1 cellular context compared by ENCODE assay signal in the genomic region with DNA sequence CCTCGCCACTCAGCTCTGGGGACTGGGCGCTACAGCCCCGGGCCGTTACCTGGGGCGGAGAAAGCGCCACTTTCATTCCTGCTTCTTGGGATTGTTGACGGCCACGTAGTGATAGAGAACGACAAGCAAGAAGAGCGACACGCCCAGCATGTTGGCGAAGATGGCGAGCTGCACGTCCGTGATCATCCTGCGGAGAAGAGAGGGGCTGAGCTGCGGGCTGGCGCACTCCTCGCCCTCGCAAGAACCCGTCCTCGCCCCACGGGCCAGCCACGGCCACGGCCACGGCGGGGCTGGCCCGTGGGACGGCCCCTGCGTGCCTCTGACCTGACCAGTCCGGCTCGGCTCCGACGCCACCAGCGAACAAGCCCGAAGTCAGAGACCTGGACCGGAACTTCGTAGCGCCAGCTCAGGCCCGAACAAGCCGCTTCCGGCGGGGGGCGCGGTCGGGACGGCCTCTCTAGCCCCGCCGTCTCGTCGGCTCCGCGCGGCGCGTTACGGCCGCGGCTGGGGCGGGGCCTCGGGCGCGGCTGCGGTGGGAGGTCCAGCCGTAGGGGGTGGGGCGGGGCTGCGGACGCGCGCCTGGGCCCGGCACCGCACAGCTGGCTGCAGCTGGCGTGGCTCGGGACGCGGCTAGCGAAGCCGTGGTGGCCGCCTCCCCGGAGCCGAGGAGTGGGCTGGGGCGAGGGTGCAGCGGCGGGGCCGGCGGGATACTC.
A peak's percentile ranks its signal among the peaks of the same experiment; 100 is the strongest.
TF ChIP-seq lines count a peak whose summit lies in the region.

A gene (minus strand): TSS at position 378 of the 713 bp plus-strand sequence.

TF ChIP-seq in GM12878, 131 proteins besides CTCF, POLR2A, EP300 and RAD21 (continued from another document and continues in another):
- TF ChIP-seq, protein P1, sequence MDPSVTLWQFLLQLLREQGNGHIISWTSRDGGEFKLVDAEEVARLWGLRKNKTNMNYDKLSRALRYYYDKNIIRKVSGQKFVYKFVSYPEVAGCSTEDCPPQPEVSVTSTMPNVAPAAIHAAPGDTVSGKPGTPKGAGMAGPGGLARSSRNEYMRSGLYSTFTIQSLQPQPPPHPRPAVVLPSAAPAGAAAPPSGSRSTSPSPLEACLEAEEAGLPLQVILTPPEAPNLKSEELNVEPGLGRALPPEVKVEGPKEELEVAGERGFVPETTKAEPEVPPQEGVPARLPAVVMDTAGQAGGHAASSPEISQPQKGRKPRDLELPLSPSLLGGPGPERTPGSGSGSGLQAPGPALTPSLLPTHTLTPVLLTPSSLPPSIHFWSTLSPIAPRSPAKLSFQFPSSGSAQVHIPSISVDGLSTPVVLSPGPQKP (IDR thresholded peaks at IDR 0.05; ENCODE audit: low read depth, low read length), result peak; percentile 76; the same call in 1 of the 2 replicates
- TF ChIP-seq POLR2AphosphoS5 (IDR thresholded peaks at IDR 0.05; ENCODE audit: low read length), result peak; percentile 89
- TF ChIP-seq GATAD2B (conservative IDR thresholded peaks at IDR 0.05; ENCODE audit: low read depth), result peak; percentile 72; the same call in 1 of the 2 replicates
- TF ChIP-seq, protein P2, sequence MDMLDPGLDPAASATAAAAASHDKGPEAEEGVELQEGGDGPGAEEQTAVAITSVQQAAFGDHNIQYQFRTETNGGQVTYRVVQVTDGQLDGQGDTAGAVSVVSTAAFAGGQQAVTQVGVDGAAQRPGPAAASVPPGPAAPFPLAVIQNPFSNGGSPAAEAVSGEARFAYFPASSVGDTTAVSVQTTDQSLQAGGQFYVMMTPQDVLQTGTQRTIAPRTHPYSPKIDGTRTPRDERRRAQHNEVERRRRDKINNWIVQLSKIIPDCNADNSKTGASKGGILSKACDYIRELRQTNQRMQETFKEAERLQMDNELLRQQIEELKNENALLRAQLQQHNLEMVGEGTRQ (IDR thresholded peaks at IDR 0.05; ENCODE audit: borderline replicate concordance, low read depth, low read length), result no peak
- TF ChIP-seq, protein P3, sequence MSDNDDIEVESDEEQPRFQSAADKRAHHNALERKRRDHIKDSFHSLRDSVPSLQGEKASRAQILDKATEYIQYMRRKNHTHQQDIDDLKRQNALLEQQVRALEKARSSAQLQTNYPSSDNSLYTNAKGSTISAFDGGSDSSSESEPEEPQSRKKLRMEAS (IDR thresholded peaks at IDR 0.05; ENCODE audit: low read depth, low read length), result peak; percentile 13; the same call in 1 of the 2 replicates
- TF ChIP-seq YY1 (IDR thresholded peaks at IDR 0.05; ENCODE audit: low read depth, low read length), result peak; percentile 82
- TF ChIP-seq ETV6 (conservative IDR thresholded peaks at IDR 0.05 in 1 of 2, IDR thresholded peaks at IDR 0.05 in 1 of 2; ENCODE audit: borderline replicate concordance in 1 of 2, low read depth in 1 of 2), result no peak
- TF ChIP-seq CREM (IDR thresholded peaks at IDR 0.05; ENCODE audit: low read depth), result peak; percentile 79
- TF ChIP-seq, protein P4, sequence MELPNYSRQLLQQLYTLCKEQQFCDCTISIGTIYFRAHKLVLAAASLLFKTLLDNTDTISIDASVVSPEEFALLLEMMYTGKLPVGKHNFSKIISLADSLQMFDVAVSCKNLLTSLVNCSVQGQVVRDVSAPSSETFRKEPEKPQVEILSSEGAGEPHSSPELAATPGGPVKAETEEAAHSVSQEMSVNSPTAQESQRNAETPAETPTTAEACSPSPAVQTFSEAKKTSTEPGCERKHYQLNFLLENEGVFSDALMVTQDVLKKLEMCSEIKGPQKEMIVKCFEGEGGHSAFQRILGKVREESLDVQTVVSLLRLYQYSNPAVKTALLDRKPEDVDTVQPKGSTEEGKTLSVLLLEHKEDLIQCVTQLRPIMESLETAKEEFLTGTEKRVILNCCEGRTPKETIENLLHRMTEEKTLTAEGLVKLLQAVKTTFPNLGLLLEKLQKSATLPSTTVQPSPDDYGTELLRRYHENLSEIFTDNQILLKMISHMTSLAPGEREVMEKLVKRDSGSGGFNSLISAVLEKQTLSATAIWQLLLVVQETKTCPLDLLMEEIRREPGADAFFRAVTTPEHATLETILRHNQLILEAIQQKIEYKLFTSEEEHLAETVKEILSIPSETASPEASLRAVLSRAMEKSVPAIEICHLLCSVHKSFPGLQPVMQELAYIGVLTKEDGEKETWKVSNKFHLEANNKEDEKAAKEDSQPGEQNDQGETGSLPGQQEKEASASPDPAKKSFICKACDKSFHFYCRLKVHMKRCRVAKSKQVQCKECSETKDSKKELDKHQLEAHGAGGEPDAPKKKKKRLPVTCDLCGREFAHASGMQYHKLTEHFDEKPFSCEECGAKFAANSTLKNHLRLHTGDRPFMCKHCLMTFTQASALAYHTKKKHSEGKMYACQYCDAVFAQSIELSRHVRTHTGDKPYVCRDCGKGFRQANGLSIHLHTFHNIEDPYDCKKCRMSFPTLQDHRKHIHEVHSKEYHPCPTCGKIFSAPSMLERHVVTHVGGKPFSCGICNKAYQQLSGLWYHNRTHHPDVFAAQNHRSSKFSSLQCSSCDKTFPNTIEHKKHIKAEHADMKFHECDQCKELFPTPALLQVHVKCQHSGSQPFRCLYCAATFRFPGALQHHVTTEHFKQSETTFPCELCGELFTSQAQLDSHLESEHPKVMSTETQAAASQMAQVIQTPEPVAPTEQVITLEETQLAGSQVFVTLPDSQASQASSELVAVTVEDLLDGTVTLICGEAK (IDR thresholded peaks at IDR 0.05; ENCODE audit: borderline replicate concordance), result peak; percentile 79
- TF ChIP-seq HCFC1 (IDR thresholded peaks at IDR 0.05; ENCODE audit: low read length), result peak; percentile 69
- peak; percentile 54 for TF ChIP-seq SP1 (IDR thresholded peaks at IDR 0.05; ENCODE audit: low read depth, low read length)
- TF ChIP-seq EGR1 (IDR thresholded peaks at IDR 0.05; ENCODE audit: borderline replicate concordance in 1 of 2, low read depth in 2 of 2, low read length in 2 of 2), result peak; percentile 26 to 35
- TF ChIP-seq FOXM1 (IDR thresholded peaks at IDR 0.05; ENCODE audit: low read depth, low read length), result 0 out of 2 replicates have a peak, but pooled peaks have one; percentile 13
- TF ChIP-seq, protein P5, sequence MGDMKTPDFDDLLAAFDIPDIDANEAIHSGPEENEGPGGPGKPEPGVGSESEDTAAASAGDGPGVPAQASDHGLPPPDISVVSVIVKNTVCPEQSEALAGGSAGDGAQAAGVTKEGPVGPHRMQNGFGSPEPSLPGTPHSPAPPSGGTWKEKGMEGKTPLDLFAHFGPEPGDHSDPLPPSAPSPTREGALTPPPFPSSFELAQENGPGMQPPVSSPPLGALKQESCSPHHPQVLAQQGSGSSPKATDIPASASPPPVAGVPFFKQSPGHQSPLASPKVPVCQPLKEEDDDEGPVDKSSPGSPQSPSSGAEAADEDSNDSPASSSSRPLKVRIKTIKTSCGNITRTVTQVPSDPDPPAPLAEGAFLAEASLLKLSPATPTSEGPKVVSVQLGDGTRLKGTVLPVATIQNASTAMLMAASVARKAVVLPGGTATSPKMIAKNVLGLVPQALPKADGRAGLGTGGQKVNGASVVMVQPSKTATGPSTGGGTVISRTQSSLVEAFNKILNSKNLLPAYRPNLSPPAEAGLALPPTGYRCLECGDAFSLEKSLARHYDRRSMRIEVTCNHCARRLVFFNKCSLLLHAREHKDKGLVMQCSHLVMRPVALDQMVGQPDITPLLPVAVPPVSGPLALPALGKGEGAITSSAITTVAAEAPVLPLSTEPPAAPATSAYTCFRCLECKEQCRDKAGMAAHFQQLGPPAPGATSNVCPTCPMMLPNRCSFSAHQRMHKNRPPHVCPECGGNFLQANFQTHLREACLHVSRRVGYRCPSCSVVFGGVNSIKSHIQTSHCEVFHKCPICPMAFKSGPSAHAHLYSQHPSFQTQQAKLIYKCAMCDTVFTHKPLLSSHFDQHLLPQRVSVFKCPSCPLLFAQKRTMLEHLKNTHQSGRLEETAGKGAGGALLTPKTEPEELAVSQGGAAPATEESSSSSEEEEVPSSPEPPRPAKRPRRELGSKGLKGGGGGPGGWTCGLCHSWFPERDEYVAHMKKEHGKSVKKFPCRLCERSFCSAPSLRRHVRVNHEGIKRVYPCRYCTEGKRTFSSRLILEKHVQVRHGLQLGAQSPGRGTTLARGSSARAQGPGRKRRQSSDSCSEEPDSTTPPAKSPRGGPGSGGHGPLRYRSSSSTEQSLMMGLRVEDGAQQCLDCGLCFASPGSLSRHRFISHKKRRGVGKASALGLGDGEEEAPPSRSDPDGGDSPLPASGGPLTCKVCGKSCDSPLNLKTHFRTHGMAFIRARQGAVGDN (IDR thresholded peaks at IDR 0.05), result peak; percentile 76
- TF ChIP-seq, protein P6, sequence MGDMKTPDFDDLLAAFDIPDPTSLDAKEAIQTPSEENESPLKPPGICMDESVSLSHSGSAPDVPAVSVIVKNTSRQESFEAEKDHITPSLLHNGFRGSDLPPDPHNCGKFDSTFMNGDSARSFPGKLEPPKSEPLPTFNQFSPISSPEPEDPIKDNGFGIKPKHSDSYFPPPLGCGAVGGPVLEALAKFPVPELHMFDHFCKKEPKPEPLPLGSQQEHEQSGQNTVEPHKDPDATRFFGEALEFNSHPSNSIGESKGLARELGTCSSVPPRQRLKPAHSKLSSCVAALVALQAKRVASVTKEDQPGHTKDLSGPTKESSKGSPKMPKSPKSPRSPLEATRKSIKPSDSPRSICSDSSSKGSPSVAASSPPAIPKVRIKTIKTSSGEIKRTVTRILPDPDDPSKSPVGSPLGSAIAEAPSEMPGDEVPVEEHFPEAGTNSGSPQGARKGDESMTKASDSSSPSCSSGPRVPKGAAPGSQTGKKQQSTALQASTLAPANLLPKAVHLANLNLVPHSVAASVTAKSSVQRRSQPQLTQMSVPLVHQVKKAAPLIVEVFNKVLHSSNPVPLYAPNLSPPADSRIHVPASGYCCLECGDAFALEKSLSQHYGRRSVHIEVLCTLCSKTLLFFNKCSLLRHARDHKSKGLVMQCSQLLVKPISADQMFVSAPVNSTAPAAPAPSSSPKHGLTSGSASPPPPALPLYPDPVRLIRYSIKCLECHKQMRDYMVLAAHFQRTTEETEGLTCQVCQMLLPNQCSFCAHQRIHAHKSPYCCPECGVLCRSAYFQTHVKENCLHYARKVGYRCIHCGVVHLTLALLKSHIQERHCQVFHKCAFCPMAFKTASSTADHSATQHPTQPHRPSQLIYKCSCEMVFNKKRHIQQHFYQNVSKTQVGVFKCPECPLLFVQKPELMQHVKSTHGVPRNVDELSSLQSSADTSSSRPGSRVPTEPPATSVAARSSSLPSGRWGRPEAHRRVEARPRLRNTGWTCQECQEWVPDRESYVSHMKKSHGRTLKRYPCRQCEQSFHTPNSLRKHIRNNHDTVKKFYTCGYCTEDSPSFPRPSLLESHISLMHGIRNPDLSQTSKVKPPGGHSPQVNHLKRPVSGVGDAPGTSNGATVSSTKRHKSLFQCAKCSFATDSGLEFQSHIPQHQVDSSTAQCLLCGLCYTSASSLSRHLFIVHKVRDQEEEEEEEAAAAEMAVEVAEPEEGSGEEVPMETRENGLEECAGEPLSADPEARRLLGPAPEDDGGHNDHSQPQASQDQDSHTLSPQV (IDR thresholded peaks at IDR 0.05), result peak; percentile 38; the same call in 1 of the 2 replicates
- TF ChIP-seq, protein P7, sequence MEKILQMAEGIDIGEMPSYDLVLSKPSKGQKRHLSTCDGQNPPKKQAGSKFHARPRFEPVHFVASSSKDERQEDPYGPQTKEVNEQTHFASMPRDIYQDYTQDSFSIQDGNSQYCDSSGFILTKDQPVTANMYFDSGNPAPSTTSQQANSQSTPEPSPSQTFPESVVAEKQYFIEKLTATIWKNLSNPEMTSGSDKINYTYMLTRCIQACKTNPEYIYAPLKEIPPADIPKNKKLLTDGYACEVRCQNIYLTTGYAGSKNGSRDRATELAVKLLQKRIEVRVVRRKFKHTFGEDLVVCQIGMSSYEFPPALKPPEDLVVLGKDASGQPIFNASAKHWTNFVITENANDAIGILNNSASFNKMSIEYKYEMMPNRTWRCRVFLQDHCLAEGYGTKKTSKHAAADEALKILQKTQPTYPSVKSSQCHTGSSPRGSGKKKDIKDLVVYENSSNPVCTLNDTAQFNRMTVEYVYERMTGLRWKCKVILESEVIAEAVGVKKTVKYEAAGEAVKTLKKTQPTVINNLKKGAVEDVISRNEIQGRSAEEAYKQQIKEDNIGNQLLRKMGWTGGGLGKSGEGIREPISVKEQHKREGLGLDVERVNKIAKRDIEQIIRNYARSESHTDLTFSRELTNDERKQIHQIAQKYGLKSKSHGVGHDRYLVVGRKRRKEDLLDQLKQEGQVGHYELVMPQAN (conservative IDR thresholded peaks at IDR 0.05), result peak; percentile 86
- 0 out of 2 replicates have a peak, but pooled peaks have one; percentile 32 for TF ChIP-seq PML (IDR thresholded peaks at IDR 0.05; ENCODE audit: low read length)
- 0 out of 2 replicates have a peak, but pooled peaks have one; percentile 17 for TF ChIP-seq CBFB (IDR thresholded peaks at IDR 0.05; ENCODE audit: low read depth)
- TF ChIP-seq TCF3 (IDR thresholded peaks at IDR 0.05; ENCODE audit: borderline replicate concordance, insufficient read depth, low read depth, low read length), result peak; percentile 100
- TF ChIP-seq NR2C2 (IDR thresholded peaks at IDR 0.05; ENCODE audit: borderline replicate concordance, control insufficient read depth, insufficient read length, low read depth), result no peak
- peak; percentile 80 for TF ChIP-seq TAF1 (IDR thresholded peaks at IDR 0.05; ENCODE audit: borderline replicate concordance, low read depth, low read length)
- no peak for TF ChIP-seq KAT2A (conservative IDR thresholded peaks at IDR 0.05; ENCODE audit: control insufficient read depth, low read depth, low read length)
- no peak for TF ChIP-seq STAT3 (IDR thresholded peaks at IDR 0.05; ENCODE audit: low read depth, low read length)
- TF ChIP-seq DPF2 (IDR thresholded peaks at IDR 0.05), result peak; percentile 69; the same call in 1 of the 2 replicates
- no peak for TF ChIP-seq NFYA (IDR thresholded peaks at IDR 0.05; ENCODE audit: borderline replicate concordance, low read depth, low read length)
- peak; percentile 55; the same call in 1 of the 2 replicates for TF ChIP-seq NR2C1 (IDR thresholded peaks at IDR 0.05)
- TF ChIP-seq, protein P8, sequence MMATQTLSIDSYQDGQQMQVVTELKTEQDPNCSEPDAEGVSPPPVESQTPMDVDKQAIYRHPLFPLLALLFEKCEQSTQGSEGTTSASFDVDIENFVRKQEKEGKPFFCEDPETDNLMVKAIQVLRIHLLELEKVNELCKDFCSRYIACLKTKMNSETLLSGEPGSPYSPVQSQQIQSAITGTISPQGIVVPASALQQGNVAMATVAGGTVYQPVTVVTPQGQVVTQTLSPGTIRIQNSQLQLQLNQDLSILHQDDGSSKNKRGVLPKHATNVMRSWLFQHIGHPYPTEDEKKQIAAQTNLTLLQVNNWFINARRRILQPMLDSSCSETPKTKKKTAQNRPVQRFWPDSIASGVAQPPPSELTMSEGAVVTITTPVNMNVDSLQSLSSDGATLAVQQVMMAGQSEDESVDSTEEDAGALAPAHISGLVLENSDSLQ (IDR thresholded peaks at IDR 0.05), result 0 out of 2 replicates have a peak, but pooled peaks have one; percentile 23
- TF ChIP-seq RUNX3 (IDR thresholded peaks at IDR 0.05; ENCODE audit: low read length), result peak; percentile 49; the same call in 1 of the 2 replicates
- TF ChIP-seq SRF (IDR thresholded peaks at IDR 0.05; ENCODE audit: low read depth in 2 of 2, low read length in 2 of 2), result peak; percentile 81 to 96; a peak in 3 of 4 replicates
- peak; percentile 70 for TF ChIP-seq MXI1 (IDR thresholded peaks at IDR 0.05; ENCODE audit: low read depth, low read length)
- no peak for TF ChIP-seq PAX5 (IDR thresholded peaks at IDR 0.05; ENCODE audit: borderline replicate concordance, low read depth, low read length)
- no peak for TF ChIP-seq SMC3 (IDR thresholded peaks at IDR 0.05; ENCODE audit: borderline replicate concordance, low read length)
- TF ChIP-seq LARP7 (IDR thresholded peaks at IDR 0.05), result peak; percentile 62; the same call in 1 of the 2 replicates
- no peak; the same call in 1 of the 2 replicates for TF ChIP-seq ASH2L (IDR thresholded peaks at IDR 0.05; ENCODE audit: borderline replicate concordance, low read depth)
